In the genomic region with DNA sequence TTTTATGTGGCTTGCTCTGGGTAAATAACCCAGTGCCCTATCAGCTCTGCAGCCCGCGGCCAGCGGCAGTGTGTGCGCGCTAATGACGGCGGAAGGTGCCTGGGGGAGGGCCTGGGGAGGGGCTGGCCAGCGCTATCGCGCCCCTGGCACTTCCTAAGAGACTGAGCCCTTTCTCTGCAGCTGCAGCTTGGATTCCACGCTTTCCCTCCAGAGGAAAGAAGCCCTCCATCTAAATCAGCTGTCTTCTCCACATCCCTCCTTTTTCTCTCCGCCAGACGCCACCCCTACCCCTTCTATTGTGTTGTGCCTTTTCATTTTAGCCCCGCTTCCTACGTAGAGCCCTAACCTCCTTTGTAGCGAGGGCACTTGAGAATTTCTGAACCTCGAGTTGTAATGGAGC, we compare ENCODE assay signal across 8 cellular contexts. TPM values are rescaled to one million over a fixed set of nuclear protein-coding genes. Genes with fewer than 3 reads are reported as not detected.
DNase-seq lines count a peak whose midpoint lies in the region; ATAC-seq and TF ChIP-seq lines count a peak whose summit lies in the region.

No MANE protein-coding gene starts in this region.

- H3K27me3 Mint-ChIP-seq in activated CD8-positive, alpha-beta T cell treated with anti-CD3 and anti-CD28 coated beads, Interleukin-2, amount 10 ng/mL, durations not matched to agents 7 days and 5 days (ENCODE audit: low read depth) = peaks cover 35% of the 10 kb centered on the region

- POLR2A ChIA-PET in activated CD8-positive, alpha-beta T cell treated with anti-CD3 and anti-CD28 coated beads, Interleukin-2, amount 10 ng/mL, durations not matched to agents 7 days and 5 days (lab: Charles Lee) = no interaction called here

- H3K4me1 Mint-ChIP-seq in activated CD8-positive, alpha-beta T cell treated with anti-CD3 and anti-CD28 coated beads, Interleukin-2, amount 10 ng/mL, durations not matched to agents 7 days and 5 days (ENCODE audit: low read depth) = peaks cover 10% of the 10 kb centered on the region

- CTCF ChIA-PET in activated CD8-positive, alpha-beta T cell treated with anti-CD3 and anti-CD28 coated beads, Interleukin-2, amount 10 ng/mL, durations not matched to agents 7 days and 5 days (lab: Charles Lee) = no interaction called here

- no peak for TF ChIP-seq CTCF in BE2C (IDR thresholded peaks at IDR 0.05; ENCODE audit: low read depth, low read length)
- no peak for TF ChIP-seq CTCF in thoracic aorta (IDR thresholded peaks at IDR 0.05)

- H3K27ac Mint-ChIP-seq in activated CD8-positive, alpha-beta T cell treated with anti-CD3 and anti-CD28 coated beads, Interleukin-2, amount 10 ng/mL, durations not matched to agents 7 days and 5 days = no peak overlapping the region

- H3K36me3 ChIP-seq in BE2C (no peaks in the 10 kb centered on the region; the same call in 1 of the 2 replicates), thoracic aorta (no peaks in the 10 kb centered on the region)

- DNase-seq in BE2C = peak; percentile 84
- peak; percentile 30 for DNase-seq in NCI-H1092 (lab: John Stamatoyannopoulos, UW)
- DNase-seq in activated CD8-positive, alpha-beta T cell treated with anti-CD3 and anti-CD28 coated beads, Interleukin-2, amount 10 ng/mL, durations not matched to agents 7 days and 5 days = no peak
- DNase-seq in iPS-NIHi11 (ENCODE audit: low spot score) = peak; percentile 46
- no peak for DNase-seq in thoracic aorta (ENCODE audit: low spot score)
- no peak for DNase-seq in CD1c-positive myeloid dendritic cell (ENCODE audit: extremely low spot score)

- H3K27ac ChIP-seq in thoracic aorta = no peak overlapping the region

- peak overlapping the region; percentile 87 for H3K4me3 ChIP-seq in BE2C (ENCODE audit: low read depth, low read length)
- H3K4me3 ChIP-seq in thoracic aorta = peak overlapping the region; percentile 72

- no peaks in the 10 kb centered on the region for H3K9me3 ChIP-seq in BE2C
- H3K9me3 ChIP-seq in thoracic aorta = no peaks in the 10 kb centered on the region

- ATAC-seq in activated CD8-positive, alpha-beta T cell treated with anti-CD3 and anti-CD28 coated beads, Interleukin-2, amount 10 ng/mL, durations not matched to agents 7 days and 5 days = no peak
- ATAC-seq in thoracic aorta (ENCODE audit: insufficient number of reproducible peaks, low FRiP score, low read depth) (no peak), HG03442 (IDR thresholded peaks at IDR 0.05; ENCODE audit: unreplicated experiment) (no peak), HG03457 (IDR thresholded peaks at IDR 0.05; ENCODE audit: unreplicated experiment) (no peak)

- H3K36me3 Mint-ChIP-seq in activated CD8-positive, alpha-beta T cell treated with anti-CD3 and anti-CD28 coated beads, Interleukin-2, amount 10 ng/mL, durations not matched to agents 7 days and 5 days (ENCODE audit: low read depth) = no peaks in the 10 kb centered on the region

- H3K4me3 Mint-ChIP-seq in activated CD8-positive, alpha-beta T cell treated with anti-CD3 and anti-CD28 coated beads, Interleukin-2, amount 10 ng/mL, durations not matched to agents 7 days and 5 days = peak overlapping the region; percentile 76

- H3K27me3 ChIP-seq in BE2C (no peaks in the 10 kb centered on the region), thoracic aorta (replicated peaks; ENCODE audit: insufficient read depth) (peaks cover 5% of the 10 kb centered on the region)

- no peaks in the 10 kb centered on the region for H3K9me3 Mint-ChIP-seq in activated CD8-positive, alpha-beta T cell treated with anti-CD3 and anti-CD28 coated beads, Interleukin-2, amount 10 ng/mL, durations not matched to agents 7 days and 5 days (ENCODE audit: insufficient read depth)

- H3K4me1 ChIP-seq in BE2C (no peaks in the 10 kb centered on the region; the same call in 1 of the 2 replicates), thoracic aorta (ENCODE audit: control insufficient read depth in 1 of 2, low read depth in 2 of 2) (peaks cover 8 to 10% of the 10 kb centered on the region in 2 donors)

RNA-seq across cellular contexts. Expression of a gene that starts 0.9 kb away (rescaled TPM):
- 28.1 TPM for polyA plus RNA-seq in BE2C (2012; ENCODE audit: insufficient read depth, insufficient read length, low read depth)
- not detected for total RNA-seq in activated CD8-positive, alpha-beta T cell treated with anti-CD3 and anti-CD28 coated beads, Interleukin-2, amount 10 ng/mL, durations not matched to agents 7 days and 5 days
- total RNA-seq in thoracic aorta = 1 to 10 TPM in 1 of 2 donors, under 1 TPM in 1; 0.41 to 2.8 TPM

Comparison
In these comparisons a context has a peak if more than half of its experiments do, and no peak if none do; other contexts are left out.
1. DNase-seq: peak in BE2C (single experiment), NCI-H1092 (single experiment) and iPS-NIHi11 (single experiment); none in activated CD8-positive, alpha-beta T cell treated with anti-CD3 and anti-CD28 coated beads, Interleukin-2, amount 10 ng/mL, durations not matched to agents 7 days and 5 days (single experiment), thoracic aorta (single experiment) and CD1c-positive myeloid dendritic cell (single experiment).